Comparison of ENCODE assay signal across 8 cellular contexts in the genomic region with DNA sequence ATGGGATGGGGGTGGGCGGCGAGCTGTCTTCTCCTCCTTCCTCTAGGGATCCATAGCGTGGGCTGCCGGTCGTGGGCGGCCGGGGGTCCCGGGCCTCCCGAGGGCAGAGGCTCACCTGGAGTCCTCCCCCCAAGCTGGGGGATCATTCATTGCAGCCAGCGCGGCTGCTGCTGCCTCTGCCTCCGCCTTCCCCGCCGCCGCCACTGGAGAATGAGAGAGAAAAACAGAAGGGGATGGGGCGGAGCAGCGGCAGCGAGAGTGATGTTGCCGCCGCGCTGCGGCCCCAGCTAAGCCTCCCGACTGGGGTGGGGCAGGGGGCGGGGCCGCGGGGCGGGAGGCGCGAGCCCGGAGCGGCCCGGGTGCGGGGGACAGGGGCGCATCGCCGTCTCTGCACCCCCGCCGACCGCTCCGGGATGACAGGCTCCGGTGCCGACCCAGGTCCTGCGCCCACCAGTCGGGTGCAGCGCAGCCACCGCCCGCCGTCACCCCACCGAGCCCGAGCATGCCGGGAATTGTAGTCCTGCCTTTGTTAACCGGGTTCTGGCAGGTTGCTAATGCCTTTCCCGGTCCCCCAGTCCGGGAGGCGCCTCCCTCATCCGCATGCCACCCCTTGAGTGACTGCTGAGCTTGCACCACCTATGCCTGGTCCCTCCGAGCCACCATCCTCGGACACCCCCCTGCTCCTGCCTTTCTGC. TPM values are rescaled to one million over a fixed set of nuclear protein-coding genes. Genes with fewer than 3 reads are reported as not detected.
A peak's percentile ranks its signal among the peaks of the same experiment; 100 is the strongest.
DNase-seq lines count a peak whose midpoint lies in the region; ATAC-seq and TF ChIP-seq lines count a peak whose summit lies in the region.

A gene (minus strand): TSS at position 225 of the 695 bp plus-strand sequence. CDS start 580 bp downstream, outside the sequence.

- H3K4me3 Mint-ChIP-seq in GM23338 = peak within 1 kb of the TSS; percentile 82

- peak in 1 of 2 donors; percentile 36 for TF ChIP-seq EP300 in tibial nerve (IDR thresholded peaks at IDR 0.05)

- H3K4me1 Mint-ChIP-seq in GM23338 = peaks cover 46% of the 10 kb centered on the region

- H3K4me1 ChIP-seq in GM23338 (ENCODE audit: insufficient read depth) (peaks cover 34% of the 10 kb centered on the region), cardiac muscle cell (ENCODE audit: low read depth) (no peaks in the 10 kb centered on the region), parathyroid adenoma (peaks cover 7% of the 10 kb centered on the region), tibial nerve (peaks cover 0 to 49% (median 13%) of the 10 kb centered on the region in 4 donors)

- TF ChIP-seq POLR2A in tibial nerve (IDR thresholded peaks at IDR 0.05) = no peak

- TF ChIP-seq CTCF in GM23338 (conservative IDR thresholded peaks at IDR 0.05; ENCODE audit: low read depth in 2 of 2) (no peak), SU-DHL-6 (IDR thresholded peaks at IDR 0.05; ENCODE audit: insufficient read depth, low read length, poor library complexity, severe bottlenecking) (no peak), cardiac muscle cell (IDR thresholded peaks at IDR 0.05; ENCODE audit: low read depth, low read length) (no peak), parathyroid adenoma (IDR thresholded peaks at IDR 0.05) (peak; percentile 2), tibial nerve (IDR thresholded peaks at IDR 0.05) (no peak)

- H3K27ac Mint-ChIP-seq in GM23338 = peak within 1 kb of the TSS; percentile 89

- H3K9me3 ChIP-seq in SU-DHL-6 (ENCODE audit: insufficient read depth, low read length) (no peaks in the 10 kb centered on the region), cardiac muscle cell (ENCODE audit: low read depth) (no peaks in the 10 kb centered on the region), parathyroid adenoma (ENCODE audit: control insufficient read depth, low read length) (no peaks in the 10 kb centered on the region), tibial nerve (no peaks in the 10 kb centered on the region)

- no peaks in the 10 kb centered on the region; the same call in 1 of the 3 replicates for H3K9me3 Mint-ChIP-seq in GM23338

- peaks cover 31% of the 10 kb centered on the region for H3K36me3 Mint-ChIP-seq in GM23338 (ENCODE audit: low read depth)

- H3K27me3 ChIP-seq in GM23338 (ENCODE audit: insufficient read depth) (no peaks in the 10 kb centered on the region), SU-DHL-6 (ENCODE audit: low read length) (no peaks in the 10 kb centered on the region), cardiac muscle cell (peaks cover 27% of the 10 kb centered on the region), parathyroid adenoma (ENCODE audit: control insufficient read depth, insufficient read depth, low read length) (no peaks in the 10 kb centered on the region), tibial nerve (no peaks in the 10 kb centered on the region)

- DNase-seq in DMS114 treated with DMSO at 0.1 percent for 48 hours (lab: John Stamatoyannopoulos, UW; ENCODE audit: unreplicated experiment) (peak; percentile 65), GM23338 (ENCODE audit: low spot score) (peak; percentile 97), NAMALWA (ENCODE audit: low spot score) (peak; percentile 78), cardiac muscle cell (ENCODE audit: low read depth in 1 of 2, low spot score in 1 of 2) (peak; percentile 78), tibial nerve (ENCODE audit: low spot score in 2 of 2) (peak; percentile 33 to 45)
- DNase-seq in activated naive CD8-positive, alpha-beta T cell treated with anti-CD3 and anti-CD28 coated beads, Interleukin-2, amount 50 U/mL, for 16 hours (ENCODE audit: low read depth, low spot score) = peak; percentile 41

- peak within 1 kb of the TSS; percentile 94 for H3K4me2 ChIP-seq in GM23338
- H3K4me2 ChIP-seq in SU-DHL-6 (ENCODE audit: low read depth, low read length, poor library complexity, severe bottlenecking) = peak within 1 kb of the TSS; percentile 90
- peak within 1 kb of the TSS; percentile 97 for H3K4me2 ChIP-seq in parathyroid adenoma (ENCODE audit: low read length)

- peaks cover 15% of the 10 kb centered on the region for H3K27me3 Mint-ChIP-seq in GM23338 (ENCODE audit: insufficient read depth, low read depth, poor library complexity)

- peak within 1 kb of the TSS; percentile 81 for H3K9ac ChIP-seq in SU-DHL-6 (ENCODE audit: low read length)
- H3K9ac ChIP-seq in parathyroid adenoma = peak within 1 kb of the TSS; percentile 22

- peaks cover 10% of the 10 kb centered on the region for H4K20me1 ChIP-seq in GM23338 (replicated peaks; ENCODE audit: insufficient read depth)
- no peaks in the 10 kb centered on the region for H4K20me1 ChIP-seq in SU-DHL-6 (ENCODE audit: low read depth, low read length)

- whole genome bisulfite sequencing in tibial nerve, 2 donors = 0 to 1% methylated on average over 17 to 52 of the region's 58 CpGs

- H3K9me2 ChIP-seq in GM23338 (ENCODE audit: insufficient read depth) (no peaks in the 10 kb centered on the region; the same call in 1 of the 2 replicates), SU-DHL-6 (replicated peaks; ENCODE audit: insufficient read depth, low read length) (no peaks in the 10 kb centered on the region)

- H3K79me2 ChIP-seq in GM23338 (replicated peaks; ENCODE audit: insufficient read depth) = peaks cover 38% of the 10 kb centered on the region
- H3K79me2 ChIP-seq in SU-DHL-6 (ENCODE audit: insufficient read depth, low read length) = no peaks in the 10 kb centered on the region
- peaks cover 4% of the 10 kb centered on the region for H3K79me2 ChIP-seq in parathyroid adenoma

- ATAC-seq in GM23338 = peak; percentile 82

- H2AFZ ChIP-seq in GM23338 (peak within 1 kb of the TSS; percentile 97), SU-DHL-6 (ENCODE audit: low read depth, low read length, severe bottlenecking) (peak within 1 kb of the TSS; percentile 99), parathyroid adenoma (peak within 1 kb of the TSS; percentile 65)

- H3K4me3 ChIP-seq in GM23338 (peak within 1 kb of the TSS; percentile 96), SU-DHL-6 (ENCODE audit: insufficient read depth, low read length, poor library complexity, severe bottlenecking) (peak within 1 kb of the TSS; percentile 97), cardiac muscle cell (peak within 1 kb of the TSS; percentile 60), parathyroid adenoma (ENCODE audit: low read depth, low read length) (peak within 1 kb of the TSS; percentile 74), tibial nerve (peak within 1 kb of the TSS; percentile 70 to 83 (median 74))

- peak within 1 kb of the TSS; percentile 97 for H3K27ac ChIP-seq in GM23338 (ENCODE audit: low read depth)
- no peak within 1 kb of the TSS for H3K27ac ChIP-seq in SU-DHL-6 (ENCODE audit: low read depth, low read length)
- H3K27ac ChIP-seq in cardiac muscle cell = no peak within 1 kb of the TSS
- no peak within 1 kb of the TSS for H3K27ac ChIP-seq in parathyroid adenoma
- H3K27ac ChIP-seq in tibial nerve = peak within 1 kb of the TSS; percentile 63 to 88 (median 77)

- H3K36me3 ChIP-seq in GM23338 (ENCODE audit: insufficient read depth) (no peaks in the 10 kb centered on the region), SU-DHL-6 (ENCODE audit: low read length) (no peaks in the 10 kb centered on the region), cardiac muscle cell (no peaks in the 10 kb centered on the region), parathyroid adenoma (ENCODE audit: control insufficient read depth, insufficient read depth, low read length) (no peaks in the 10 kb centered on the region), tibial nerve (peaks cover 0 to 14% (median 0%) of the 10 kb centered on the region in 3 donors)

- peaks cover 15% of the 10 kb centered on the region for H3F3A ChIP-seq in GM23338 (replicated peaks; ENCODE audit: low read depth)
- no peaks in the 10 kb centered on the region for H3F3A ChIP-seq in SU-DHL-6 (ENCODE audit: insufficient read depth)

TF ChIP-seq in GM23338, 12 proteins besides CTCF, POLR2A, EP300 and RAD21 (continues in another document):
- TF ChIP-seq JUNB (IDR thresholded peaks at IDR 0.05; ENCODE audit: unreplicated experiment) = no peak
- TF ChIP-seq EZH2 (IDR thresholded peaks at IDR 0.05; ENCODE audit: low read depth, unreplicated experiment) = no peak
- no peak for TF ChIP-seq STAT1 (IDR thresholded peaks at IDR 0.05; ENCODE audit: unreplicated experiment)

RNA-seq across cellular contexts. Expression of the gene that starts here (rescaled TPM):
- total RNA-seq in GM23338 (2014; rRNA removed; shearing (Covaris generic)) = 34.6 and 40.0 TPM in 2 replicates
- polyA plus RNA-seq in GM23338 (2016; fragmentation: Nextera tagmentation; extraction: Ambion mirVana) (14.9 and 16.7 TPM in 2 replicates), cardiac muscle cell (4.3 and 5.4 TPM in 2 replicates)
- total RNA-seq in cardiac muscle cell (5.6 and 6.3 TPM in 2 replicates), tibial nerve (10 to 100 TPM; 20.2 to 31.9 (median 22.8) TPM)

Comparison
In these comparisons a context has a peak if more than half of its experiments do, and no peak if none do; other contexts are left out.
1. DNase-seq: peak in every context shown above with its lines; median percentile 97 in GM23338; 78 in NAMALWA; 78 in cardiac muscle cell; 65 in DMS114 treated with DMSO at 0.1 percent for 48 hours; 41 in activated naive CD8-positive, alpha-beta T cell treated with anti-CD3 and anti-CD28 coated beads, Interleukin-2, amount 50 U/mL, for 16 hours; 39 in tibial nerve.
2. H3K27ac ChIP-seq: peak in GM23338 (single experiment) and tibial nerve (4 of 4); none in SU-DHL-6 (single experiment), cardiac muscle cell (single experiment) and parathyroid adenoma (single experiment).
3. Peak in every context shown above with its lines, with median percentiles within 50 percentile points of each other: H2AFZ ChIP-seq, H3K4me2 ChIP-seq and H3K4me3 ChIP-seq.